21 cellular contexts compared by ENCODE assay signal in the genomic region with DNA sequence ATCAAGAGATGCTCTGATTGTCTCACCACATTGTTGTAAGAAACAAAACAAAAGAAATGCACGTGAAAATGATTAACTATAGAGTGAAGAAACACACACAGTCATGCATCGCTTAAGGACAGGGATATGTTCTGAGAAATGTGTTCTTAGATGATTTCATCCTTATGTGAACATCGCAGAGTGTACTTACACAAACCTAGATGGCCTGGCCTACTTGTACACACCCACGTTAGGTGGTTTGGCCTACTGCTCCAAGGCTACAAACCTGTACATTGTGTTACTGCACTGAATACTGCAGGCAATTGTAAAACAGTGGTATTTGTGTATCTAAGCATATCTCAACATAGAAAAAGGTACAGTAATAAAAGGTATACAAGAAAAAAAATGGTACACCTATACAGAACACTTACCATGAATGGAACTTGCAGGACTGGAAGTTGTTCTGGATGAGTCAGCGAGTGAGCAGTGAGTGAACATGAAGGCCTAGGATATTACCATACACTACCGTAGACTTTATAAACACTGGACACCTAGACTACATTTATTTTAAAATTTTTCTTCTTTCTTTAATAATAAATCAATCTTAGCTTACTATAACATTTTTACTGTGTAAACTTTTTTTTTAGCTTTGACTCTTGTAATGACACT. TPM values are rescaled to one million over a fixed set of nuclear protein-coding genes. Genes with fewer than 3 reads are reported as not detected.
A peak's percentile ranks its signal among the peaks of the same experiment; 100 is the strongest.
DNase-seq lines count a peak whose midpoint lies in the region; ATAC-seq, FAIRE-seq and TF ChIP-seq lines count a peak whose summit lies in the region.
"Had no signal": no experiment of that assay in that cellular context is flagged by ENCODE, and none has a peak within 500 bp of the region (broad histone marks: within the 10 kb centered on the region; RNA-seq: fewer than 3 reads in every experiment).

No MANE protein-coding gene starts in this region.

- peaks cover 71% of the 10 kb centered on the region for H3K4me1 Mint-ChIP-seq in CD4-positive, alpha-beta T cell (ENCODE audit: low read depth)

- POLR2A ChIA-PET in CD4-positive, alpha-beta T cell (lab: Charles Lee), result interaction anchor here (1.4 kb wide), 1 partner anchor 91 kb away, joined by 3 read pairs; no protein-coding TSS in a partner anchor

- H3K27me3 Mint-ChIP-seq in CD4-positive, alpha-beta T cell, result no peaks in the 10 kb centered on the region

- 82 to 87% methylated on average over 6 of the region's 6 CpGs for WGBS in GM23248 (ENCODE audit: low coverage in 1 of 2, low lambda C conversion rate in 2 of 2, missing lambda C conversion rate in 2 of 2), 2 experiments

- H3K4me3 ChIP-seq in GM23248 (no peak overlapping the region), bronchial epithelial cell (ENCODE audit: low read depth, low read length) (no peak overlapping the region)
- H3K4me3 ChIP-seq: gastroesophageal sphincter, thoracic aorta had no signal

- H3K9me2 ChIP-seq in GM23248 (ENCODE audit: insufficient read depth), result no peaks in the 10 kb centered on the region

- no peaks in the 10 kb centered on the region for H3F3A ChIP-seq in GM23248 (ENCODE audit: insufficient read depth)

- H4K20me1 ChIP-seq in GM23248 (ENCODE audit: insufficient read depth), result no peaks in the 10 kb centered on the region

- peaks cover 91% of the 10 kb centered on the region for H3K36me3 Mint-ChIP-seq in CD4-positive, alpha-beta T cell (ENCODE audit: low read depth)

- no peaks in the 10 kb centered on the region for H3K27me3 ChIP-seq in CD4-positive, alpha-beta T cell (ENCODE audit: control insufficient read depth, insufficient read depth, low read length)
- H3K27me3 ChIP-seq in GM23248 (replicated peaks; ENCODE audit: insufficient read depth), result no peaks in the 10 kb centered on the region
- no peaks in the 10 kb centered on the region for H3K27me3 ChIP-seq in bronchial epithelial cell (ENCODE audit: control insufficient read depth, insufficient read depth, low read length)
- H3K27me3 ChIP-seq: gastroesophageal sphincter had no signal

- no peaks in the 10 kb centered on the region for H3K9me3 Mint-ChIP-seq in CD4-positive, alpha-beta T cell

- no peak for DNase-seq in CD4-positive, alpha-beta T cell
- DNase-seq in GM23248 (peak; percentile 28), bronchial epithelial cell (ENCODE audit: low read depth) (peak; percentile 75), kidney tubule cell (ENCODE audit: low spot score) (peak; percentile 29), substantia nigra (lab: John Stamatoyannopoulos, UW) (no peak), SK-N-DZ (ENCODE audit: low spot score) (no peak)
- DNase-seq: activated T-cell treated with anti-CD3 and anti-CD28 coated beads, Interleukin-2, amount 50 U/mL, for 48 hours; amygdala; cerebellar nuclear complex; effector memory CD4-positive, alpha-beta T cell; GOT3; NCI-H526; OCI-M1; posterior cingulate gyrus; small intestine; stimulated activated CD4-positive, alpha-beta T cell treated with anti-CD3 and anti-CD28 coated beads, Interleukin-4, amount 100 ng/mL, for 4 hours; stimulated activated CD8-positive, alpha-beta memory T cell treated with anti-CD3 and anti-CD28 coated beads, Interleukin-4, amount 100 ng/mL, for 48 hours had no signal

- FAIRE-seq in bronchial epithelial cell (lab: Jason Lieb, UNC), result peak; percentile 40
- FAIRE-seq: GM18507, small intestine had no signal

- no peaks in the 10 kb centered on the region for H3K79me2 ChIP-seq in GM23248 (ENCODE audit: insufficient read depth)

- H2AFZ ChIP-seq in GM23248, result no peak overlapping the region

- intact Hi-C loops in CD4-positive, alpha-beta T cell (cut with DNase I, micrococcal nuclease), result loop anchor here in 1 of 2 experiments (5.0 kb wide), 1 partner anchor 47 kb away; a partner anchor contains a TSS

- no peak overlapping the region for H3K9ac ChIP-seq in GM23248

- peak overlapping the region; percentile 81 for H3K27ac Mint-ChIP-seq in CD4-positive, alpha-beta T cell

- no peak overlapping the region for H3K27ac ChIP-seq in CD4-positive, alpha-beta T cell (ENCODE audit: low read depth, low read length)
- H3K27ac ChIP-seq in GM23248 (no peak overlapping the region), substantia nigra (ENCODE audit: low read depth, low read length, poor library complexity, severe bottlenecking) (no peak overlapping the region)
- H3K27ac ChIP-seq: thoracic aorta had no signal

- no peak overlapping the region for H3K4me2 ChIP-seq in GM23248 (ENCODE audit: unreplicated experiment)

- in situ Hi-C loops in GM23248 (cut with MboI), result no loop called here

- TF ChIP-seq CTCF in CD4-positive, alpha-beta T cell (IDR thresholded peaks at IDR 0.05), result no peak
- TF ChIP-seq CTCF in bronchial epithelial cell (IDR thresholded peaks at IDR 0.05; ENCODE audit: insufficient read depth, low read length, severe bottlenecking), result no peak

- H3K4me3 Mint-ChIP-seq in CD4-positive, alpha-beta T cell, result no peak overlapping the region

- CTCF ChIA-PET in CD4-positive, alpha-beta T cell (lab: Charles Lee), result interaction anchor here (0.6 to 1.2 kb wide), 3 partner anchors 96 to 1476 kb away, joined by 3 to 5 read pairs (median 4); a partner anchor contains a TSS

- H3K36me3 ChIP-seq in GM23248 (ENCODE audit: low read depth), result no peaks in the 10 kb centered on the region
- peaks cover 17% of the 10 kb centered on the region for H3K36me3 ChIP-seq in bronchial epithelial cell (ENCODE audit: control insufficient read depth, insufficient read depth, low read length)

- ATAC-seq in CD4-positive, alpha-beta T cell (ENCODE audit: poor library complexity), result no peak
- ATAC-seq in HG03097 (IDR thresholded peaks at IDR 0.05; ENCODE audit: low FRiP score, unreplicated experiment), result no peak
- ATAC-seq: gastroesophageal sphincter had no signal

- no peaks in the 10 kb centered on the region for H3K4me1 ChIP-seq in GM23248 (ENCODE audit: insufficient read depth)

- H3K9me3 ChIP-seq in CD4-positive, alpha-beta T cell (ENCODE audit: control insufficient read depth, low read length), result no peaks in the 10 kb centered on the region
- no peaks in the 10 kb centered on the region for H3K9me3 ChIP-seq in GM23248 (ENCODE audit: low read depth)
- H3K9me3 ChIP-seq: gastroesophageal sphincter, thoracic aorta had no signal

RNA-seq across cellular contexts. Expression of a gene that starts 48.6 kb away (rescaled TPM):
- 10 to 100 TPM; 72.6 to 75.9 TPM for total RNA-seq in CD4-positive, alpha-beta T cell
- total RNA-seq in GM23248 (2014; rRNA removed; shearing (Covaris generic)), result 1.9 and 3.6 TPM in 2 replicates
- 6.3 and 6.9 TPM in 2 replicates for polyA plus RNA-seq in GM23248 (2016; fragmentation: Nextera tagmentation; extraction: Ambion mirVana)
- total RNA-seq in bronchial epithelial cell, result 29.5 and 50.4 TPM in 2 replicates
- 12.7 and 14.1 TPM in 2 replicates for polyA plus RNA-seq in SK-N-DZ (2014; cell fraction: cytosol; rRNA removed)
- 7.2 and 17.9 TPM in 2 replicates for polyA plus RNA-seq in SK-N-DZ (2014; cell fraction: nucleus; rRNA removed)

Comparison
In these comparisons a context has a peak if more than half of its experiments do, and no peak if none do; other contexts are left out.
1. DNase-seq: peak in GM23248 (single experiment), bronchial epithelial cell (single experiment) and kidney tubule cell (single experiment); none in CD4-positive, alpha-beta T cell (0 of 10), substantia nigra (0 of 49) and SK-N-DZ (single experiment).